Comparison of ENCODE assay signal across 29 cellular contexts in genomic region chr4:44578954-44579353, GRCh38.
"Had no signal": no experiment of that assay in that cellular context is flagged by ENCODE, and none has a peak within 500 bp of the region (broad histone marks: within the 10 kb centered on the region; RNA-seq: fewer than 3 reads in every experiment).

No MANE protein-coding gene starts in this region.

- H3K4me1 Mint-ChIP-seq: natural killer cell; nephron; neural progenitor cell; stimulated activated memory B cell treated with anti-CD40 and anti-IgM and Interleukin-4, amounts not matched to agents 10 μg/mL and 1 μg/mL and 100 μg/mL, for 72 hours; stimulated activated naive CD8-positive, alpha-beta T cell treated with anti-CD3 and anti-CD28 coated beads, Interleukin-15, amount 100 ng/mL, for 72 hours had no signal

- H3K79me2 ChIP-seq: parathyroid adenoma had no signal

- H2AFZ ChIP-seq: neural progenitor cell, parathyroid adenoma had no signal

- H3K36me3 Mint-ChIP-seq: natural killer cell; neural progenitor cell; stimulated activated memory B cell treated with anti-CD40 and anti-IgM and Interleukin-4, amounts not matched to agents 10 μg/mL and 1 μg/mL and 100 μg/mL, for 72 hours; type B pancreatic cell had no signal

- H3K9ac ChIP-seq: neural progenitor cell, parathyroid adenoma had no signal

- ATAC-seq: natural killer cell; psoas muscle; right cardiac atrium; right lobe of liver; stimulated activated memory B cell treated with anti-CD40 and anti-IgM and Interleukin-4, amounts not matched to agents 10 μg/mL and 1 μg/mL and 100 μg/mL, for 72 hours; stimulated activated naive CD8-positive, alpha-beta T cell treated with anti-CD3 and anti-CD28 coated beads, Interleukin-15, amount 100 ng/mL, for 72 hours; stimulated activated naive CD8-positive, alpha-beta T cell treated with anti-CD3 and anti-CD28 coated beads, Interleukin-15, Interleukin-2, amounts not matched to agents 100 U/mL and 50 U/mL, for 24 hours; upper lobe of right lung had no signal

- H3K27ac Mint-ChIP-seq: natural killer cell; nephron; neural progenitor cell; progenitor cell of endocrine pancreas; stimulated activated memory B cell treated with anti-CD40 and anti-IgM and Interleukin-4, amounts not matched to agents 10 μg/mL and 1 μg/mL and 100 μg/mL, for 72 hours; stimulated activated naive CD8-positive, alpha-beta T cell treated with anti-CD3 and anti-CD28 coated beads, Interleukin-15, amount 100 ng/mL, for 72 hours; type B pancreatic cell had no signal

- H3K4me1 ChIP-seq: neural progenitor cell, parathyroid adenoma, psoas muscle, right lobe of liver, sigmoid colon, suprapubic skin, testis, tibial artery, transverse colon, upper lobe of right lung, uterus had no signal

- DNase-seq: natural killer cell; occipital lobe; ovary; posterior cingulate gyrus; psoas muscle; right cardiac atrium; right lobe of liver; sigmoid colon; small intestine; stimulated activated CD4-positive, alpha-beta T cell treated with anti-CD3 and anti-CD28 coated beads, Interleukin-15, amount 100 ng/mL, for 24 hours; stimulated activated CD4-positive, alpha-beta T cell treated with anti-CD3 and anti-CD28 coated beads, Interleukin-4, amount 100 ng/mL, for 1 hour; stimulated activated CD4-positive, alpha-beta T cell treated with anti-CD3 and anti-CD28 coated beads, Interleukin-4, amount 100 ng/mL, for 4 hours; stimulated activated CD8-positive, alpha-beta memory T cell treated with anti-CD3 and anti-CD28 coated beads, Interleukin-4, amount 100 ng/mL, for 48 hours; stimulated activated naive CD4-positive, alpha-beta T cell; stimulated activated naive CD8-positive, alpha-beta T cell treated with anti-CD3 and anti-CD28 coated beads, Interleukin-15, amount 100 ng/mL, for 72 hours; stimulated activated naive CD8-positive, alpha-beta T cell treated with anti-CD3 and anti-CD28 coated beads, Interleukin-15, Interleukin-2, amounts not matched to agents 100 U/mL and 50 U/mL, for 24 hours; substantia nigra; testis; tibial artery; transverse colon; upper lobe of right lung; uterus had no signal

- H3K27ac ChIP-seq: neural progenitor cell, ovary, parathyroid adenoma, psoas muscle, right lobe of liver, sigmoid colon, suprapubic skin, testis, tibial artery, transverse colon, upper lobe of right lung, uterus had no signal

- H3K4me3 Mint-ChIP-seq: natural killer cell; nephron; neural progenitor cell; stimulated activated memory B cell treated with anti-CD40 and anti-IgM and Interleukin-4, amounts not matched to agents 10 μg/mL and 1 μg/mL and 100 μg/mL, for 72 hours; stimulated activated naive CD8-positive, alpha-beta T cell treated with anti-CD3 and anti-CD28 coated beads, Interleukin-15, amount 100 ng/mL, for 72 hours; type B pancreatic cell had no signal

- FAIRE-seq: small intestine had no signal

- H3K4me2 ChIP-seq: neural progenitor cell had no signal

- H3K27me3 Mint-ChIP-seq: stimulated activated naive CD8-positive, alpha-beta T cell treated with anti-CD3 and anti-CD28 coated beads, Interleukin-15, amount 100 ng/mL, for 72 hours; type B pancreatic cell had no signal

- H3K4me3 ChIP-seq: neural progenitor cell, ovary, psoas muscle, right lobe of liver, sigmoid colon, suprapubic skin, testis, tibial artery, transverse colon, upper lobe of right lung, uterus had no signal

- H3K27me3 ChIP-seq: neural progenitor cell, ovary, right lobe of liver, sigmoid colon, suprapubic skin, testis, tibial artery, transverse colon, upper lobe of right lung, uterus had no signal

- H3K9me3 Mint-ChIP-seq: type B pancreatic cell had no signal

- H3K36me3 ChIP-seq: neural progenitor cell, ovary, right lobe of liver, sigmoid colon, suprapubic skin, tibial artery, transverse colon, upper lobe of right lung, uterus had no signal

- H3K9me3 ChIP-seq: psoas muscle, right lobe of liver, sigmoid colon, suprapubic skin, testis, transverse colon, upper lobe of right lung, uterus had no signal
